ENCODE assay signal across 7 cellular contexts in the genomic region with DNA sequence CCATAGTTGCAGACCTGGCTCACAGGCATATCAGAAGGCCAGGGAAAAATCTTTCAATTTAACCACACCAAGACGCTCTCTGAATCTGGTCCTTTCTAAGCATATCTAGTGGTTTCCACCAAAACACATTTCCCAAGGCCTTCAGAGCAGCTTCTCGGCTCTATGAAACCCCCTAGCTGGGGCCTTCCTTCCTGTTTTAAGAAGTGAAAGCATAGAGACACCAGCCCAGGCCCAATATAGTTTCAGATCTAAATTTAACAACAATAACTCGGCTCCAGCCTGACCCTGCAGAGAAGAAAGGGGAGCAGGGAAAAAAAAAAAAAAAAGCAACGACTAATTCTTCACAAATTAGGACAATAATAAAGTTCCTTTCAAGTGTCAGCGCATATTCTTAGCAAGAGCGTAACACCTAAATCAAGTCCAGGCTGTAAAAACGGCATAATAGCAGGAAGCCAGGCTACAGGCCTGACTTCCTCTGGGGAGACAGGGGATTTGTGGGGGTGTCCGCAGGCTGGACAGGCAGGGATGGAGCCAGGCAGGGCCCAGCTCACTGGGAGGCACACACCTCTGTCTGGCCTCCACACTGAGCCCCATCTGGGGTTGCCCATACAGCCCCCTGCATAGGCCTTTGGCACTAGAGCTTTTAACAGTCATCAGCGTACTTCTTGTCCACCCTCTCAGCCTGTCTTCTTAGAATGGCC.
A peak's percentile ranks its signal among the peaks of the same experiment; 100 is the strongest.
DNase-seq lines count a peak whose midpoint lies in the region; ATAC-seq and TF ChIP-seq lines count a peak whose summit lies in the region.

No MANE protein-coding gene starts in this region.

- no peaks in the 10 kb centered on the region for H3K36me3 ChIP-seq in body of pancreas (replicated peaks in 1 of 2; ENCODE audit: insufficient read depth in 1 of 2, low read depth in 2 of 2)

- 54 to 68% methylated on average over 9 of the region's 9 CpGs for WGBS in body of pancreas, 2 donors

- no peaks in the 10 kb centered on the region for H3K9me3 ChIP-seq in body of pancreas

- no peak for TF ChIP-seq CTCF in body of pancreas (IDR thresholded peaks at IDR 0.05)

- peak overlapping the region; percentile 25 for H3K27ac Mint-ChIP-seq in stimulated activated memory B cell treated with anti-CD40 and anti-IgM and Interleukin-4, amounts not matched to agents 10 μg/mL and 1 μg/mL and 100 μg/mL, for 72 hours
- no peak overlapping the region for H3K27ac Mint-ChIP-seq in activated T-helper 1 cell treated with anti-CD3 and anti-CD28 coated beads, Interleukin-12 subunit alpha, Interleukin-12 subunit beta, Interleukin-2, Interleukin-4 antibody, amounts not matched to agents 30 ng/mL and 10 ng/mL and 1 ng/mL, durations not matched to agents 14 hours and 24 hours and 36 hours

- H3K27me3 ChIP-seq in body of pancreas: no peaks in the 10 kb centered on the region

- H3K27ac ChIP-seq in body of pancreas: no peak overlapping the region

- no peak for TF ChIP-seq POLR2A in body of pancreas (IDR thresholded peaks at IDR 0.05)

- H3K36me3 Mint-ChIP-seq in stimulated activated memory B cell treated with anti-CD40 and anti-IgM and Interleukin-4, amounts not matched to agents 10 μg/mL and 1 μg/mL and 100 μg/mL, for 72 hours: no peaks in the 10 kb centered on the region
- no peaks in the 10 kb centered on the region for H3K36me3 Mint-ChIP-seq in activated T-helper 1 cell treated with anti-CD3 and anti-CD28 coated beads, Interleukin-12 subunit alpha, Interleukin-12 subunit beta, Interleukin-2, Interleukin-4 antibody, amounts not matched to agents 30 ng/mL and 10 ng/mL and 1 ng/mL, durations not matched to agents 14 hours and 24 hours and 36 hours (ENCODE audit: low read depth)

- H3K4me1 Mint-ChIP-seq in stimulated activated memory B cell treated with anti-CD40 and anti-IgM and Interleukin-4, amounts not matched to agents 10 μg/mL and 1 μg/mL and 100 μg/mL, for 72 hours: peaks cover 19% of the 10 kb centered on the region
- no peaks in the 10 kb centered on the region for H3K4me1 Mint-ChIP-seq in activated T-helper 1 cell treated with anti-CD3 and anti-CD28 coated beads, Interleukin-12 subunit alpha, Interleukin-12 subunit beta, Interleukin-2, Interleukin-4 antibody, amounts not matched to agents 30 ng/mL and 10 ng/mL and 1 ng/mL, durations not matched to agents 14 hours and 24 hours and 36 hours (ENCODE audit: low read depth)

- H3K4me3 ChIP-seq in body of pancreas: no peak overlapping the region

- no peak overlapping the region for H3K4me3 Mint-ChIP-seq in stimulated activated memory B cell treated with anti-CD40 and anti-IgM and Interleukin-4, amounts not matched to agents 10 μg/mL and 1 μg/mL and 100 μg/mL, for 72 hours
- H3K4me3 Mint-ChIP-seq in activated T-helper 1 cell treated with anti-CD3 and anti-CD28 coated beads, Interleukin-12 subunit alpha, Interleukin-12 subunit beta, Interleukin-2, Interleukin-4 antibody, amounts not matched to agents 30 ng/mL and 10 ng/mL and 1 ng/mL, durations not matched to agents 14 hours and 24 hours and 36 hours: no peak overlapping the region

- DNase-seq in body of pancreas (no peak), NK-92 (lab: John Stamatoyannopoulos, UW; ENCODE audit: unreplicated experiment) (no peak)
- no peak for DNase-seq in activated T-helper 1 cell treated with anti-CD3 and anti-CD28 coated beads, Interleukin-12 subunit alpha, Interleukin-12 subunit beta, Interleukin-2, Interleukin-4 antibody, amounts not matched to agents 30 ng/mL and 10 ng/mL and 1 ng/mL, durations not matched to agents 14 hours and 24 hours and 36 hours (ENCODE audit: low spot score)
- DNase-seq in stimulated activated CD4-positive, alpha-beta T cell treated with anti-CD3 and anti-CD28 coated beads, Interleukin-12 subunit alpha, Interleukin-12 subunit beta, amount 100 ng/mL, for 4 hours: no peak

- H3K27me3 Mint-ChIP-seq in stimulated activated memory B cell treated with anti-CD40 and anti-IgM and Interleukin-4, amounts not matched to agents 10 μg/mL and 1 μg/mL and 100 μg/mL, for 72 hours: no peaks in the 10 kb centered on the region
- H3K27me3 Mint-ChIP-seq in activated T-helper 1 cell treated with anti-CD3 and anti-CD28 coated beads, Interleukin-12 subunit alpha, Interleukin-12 subunit beta, Interleukin-2, Interleukin-4 antibody, amounts not matched to agents 30 ng/mL and 10 ng/mL and 1 ng/mL, durations not matched to agents 14 hours and 24 hours and 36 hours (ENCODE audit: insufficient read depth): no peaks in the 10 kb centered on the region

- ATAC-seq in GM19372 (IDR thresholded peaks at IDR 0.05; ENCODE audit: low read depth, unreplicated experiment): peak; percentile 80
- ATAC-seq in HG03064 (IDR thresholded peaks at IDR 0.05; ENCODE audit: low read depth, unreplicated experiment): peak; percentile 91
- ATAC-seq in body of pancreas: peak; percentile 27
- peak; percentile 66 for ATAC-seq in stimulated activated memory B cell treated with anti-CD40 and anti-IgM and Interleukin-4, amounts not matched to agents 10 μg/mL and 1 μg/mL and 100 μg/mL, for 72 hours

- intact Hi-C loops in body of pancreas (cut with DNase I): no loop called here
- intact Hi-C loops in activated T-helper 1 cell treated with anti-CD3 and anti-CD28 coated beads, Interleukin-12 subunit alpha, Interleukin-12 subunit beta, Interleukin-2, Interleukin-4 antibody, amounts not matched to agents 30 ng/mL and 10 ng/mL and 1 ng/mL, durations not matched to agents 14 hours and 24 hours and 36 hours (cut with micrococcal nuclease): no loop called here

- H3K9me3 Mint-ChIP-seq in stimulated activated memory B cell treated with anti-CD40 and anti-IgM and Interleukin-4, amounts not matched to agents 10 μg/mL and 1 μg/mL and 100 μg/mL, for 72 hours: peaks cover 4% of the 10 kb centered on the region
- peaks cover 12% of the 10 kb centered on the region for H3K9me3 Mint-ChIP-seq in activated T-helper 1 cell treated with anti-CD3 and anti-CD28 coated beads, Interleukin-12 subunit alpha, Interleukin-12 subunit beta, Interleukin-2, Interleukin-4 antibody, amounts not matched to agents 30 ng/mL and 10 ng/mL and 1 ng/mL, durations not matched to agents 14 hours and 24 hours and 36 hours

- H3K4me1 ChIP-seq in body of pancreas: no peaks in the 10 kb centered on the region

Comparison
In these comparisons a context has a peak if more than half of its experiments do, and no peak if none do; other contexts are left out.
1. ATAC-seq: peak in every context shown above with its lines; median percentile 91 in HG03064; 80 in GM19372; 66 in stimulated activated memory B cell treated with anti-CD40 and anti-IgM and Interleukin-4, amounts not matched to agents 10 μg/mL and 1 μg/mL and 100 μg/mL, for 72 hours; 27 in body of pancreas.